ENCODE assay signal across 11 cellular contexts in the genomic region with DNA sequence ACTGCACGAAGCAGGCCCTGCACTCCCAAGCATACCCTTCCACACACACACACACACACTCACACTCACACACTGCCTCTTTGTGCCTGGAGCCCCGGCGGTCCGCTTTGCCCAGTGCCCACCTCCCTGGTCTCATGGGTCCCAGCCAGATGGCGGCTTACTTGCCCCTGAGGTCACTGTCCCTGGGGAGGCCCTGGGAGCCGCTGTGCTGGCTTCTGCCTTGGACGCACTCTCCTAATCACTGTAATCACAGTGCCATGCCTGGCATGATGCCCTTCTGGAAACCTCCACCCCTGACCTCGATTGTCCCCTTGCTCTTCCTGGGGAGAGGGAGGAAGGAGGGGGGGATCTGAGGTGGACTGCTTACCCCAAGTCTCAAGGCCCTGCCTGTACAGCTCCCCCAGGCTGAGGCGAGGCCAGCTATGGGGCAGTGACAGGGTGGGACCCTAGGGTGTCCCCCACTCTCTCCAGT. TPM values are rescaled to one million over a fixed set of nuclear protein-coding genes. Genes with fewer than 3 reads are reported as not detected.
DNase-seq lines count a peak whose midpoint lies in the region; ATAC-seq and TF ChIP-seq lines count a peak whose summit lies in the region.
"Had no signal": no experiment of that assay in that cellular context is flagged by ENCODE, and none has a peak within 500 bp of the region (broad histone marks: within the 10 kb centered on the region; RNA-seq: fewer than 3 reads in every experiment).

No MANE protein-coding gene starts in this region.

- intact Hi-C loops in left lung (cut with DNase I) = no loop called here

- H3K9me3 ChIP-seq in HEK293 (ENCODE audit: control insufficient read depth, insufficient read depth, low read depth, low read length) (no peaks in the 10 kb centered on the region), left lung (no peaks in the 10 kb centered on the region), suprapubic skin (no peaks in the 10 kb centered on the region)

- H3K4me1 ChIP-seq in HEK293 (ENCODE audit: control insufficient read depth, insufficient read depth, low read length) (peaks cover 11% of the 10 kb centered on the region), left lung (peaks cover 12 to 29% of the 10 kb centered on the region in 2 donors), suprapubic skin (peaks cover 74% of the 10 kb centered on the region)

- H3K27me3 ChIP-seq in left lung = no peaks in the 10 kb centered on the region
- no peaks in the 10 kb centered on the region for H3K27me3 ChIP-seq in suprapubic skin

- ATAC-seq in left lung (peak; percentile 23), GM18867 (IDR thresholded peaks at IDR 0.05; ENCODE audit: unreplicated experiment) (no peak), GM19324 (IDR thresholded peaks at IDR 0.05; ENCODE audit: low FRiP score, unreplicated experiment) (no peak)
- ATAC-seq: stimulated activated naive B cell treated with anti-CD40 and anti-IgM and Interleukin-4, amounts not matched to agents 10 μg/mL and 1 μg/mL and 100 μg/mL, for 72 hours had no signal

- H3K36me3 ChIP-seq in HEK293 (ENCODE audit: control insufficient read depth in 2 of 2, insufficient read depth in 1 of 2, low read length in 2 of 2) (peaks cover 0 to 5% of the 10 kb centered on the region in 2 experiments; a peak in 1 of 3 replicates), left lung (peaks cover 0 to 58% of the 10 kb centered on the region in 2 donors), suprapubic skin (peaks cover 55% of the 10 kb centered on the region)

- TF ChIP-seq POLR2A in suprapubic skin (IDR thresholded peaks at IDR 0.05) = no peak

- POLR2A ChIA-PET in HEK293 (lab: Yijun Ruan, JAX) = interaction anchor here (0.6 to 1.8 kb wide), 7 partner anchors 8 to 405 kb away, joined by 3 to 14 read pairs (median 6); a partner anchor contains a TSS

- CTCF ChIA-PET in HEK293 (lab: Yijun Ruan, JAX) = interaction anchor here (0.6 to 1.6 kb wide), 3 partner anchors 40 to 693 kb away, joined by 3 to 10 read pairs (median 3); no protein-coding TSS in a partner anchor

- peak; percentile 41 for DNase-seq in cerebellar cortex (ENCODE audit: low spot score)
- no peak for DNase-seq in left lung
- peak in 1 of 2 donors; percentile 84 for DNase-seq in suprapubic skin (ENCODE audit: low spot score in 2 of 2)
- DNase-seq in T-helper 1 cell = no peak
- DNase-seq in RPMI8226 = no peak
- DNase-seq: activated CD4-positive, alpha-beta T cell treated with anti-CD3 and anti-CD28 coated beads, Interleukin-2, amount 50 U/mL, for 1 hour; KBM-7; stimulated activated naive B cell treated with anti-CD40 and anti-IgM and Interleukin-4, amounts not matched to agents 10 μg/mL and 1 μg/mL and 100 μg/mL, for 72 hours had no signal

- H3K27ac ChIP-seq in HEK293 (ENCODE audit: extremely low read depth, low read depth, low read length) = no peak overlapping the region; the same call in 1 of the 2 replicates
- H3K27ac ChIP-seq in left lung = peak overlapping the region; percentile 74 to 88
- H3K27ac ChIP-seq in suprapubic skin = peak overlapping the region; percentile 87

- peak overlapping the region; percentile 65 for H3K4me3 ChIP-seq in HEK293 (ENCODE audit: low read depth, low read length)
- peak overlapping the region; percentile 31 to 32 for H3K4me3 ChIP-seq in left lung
- H3K4me3 ChIP-seq in suprapubic skin = peak overlapping the region; percentile 48

- no peak for TF ChIP-seq EP300 in suprapubic skin (IDR thresholded peaks at IDR 0.05)

- 20% methylated on average over 2 of the region's 9 CpGs for WGBS in suprapubic skin

- TF ChIP-seq CTCF in HEK293 (tag by site-specific recombination; IDR thresholded peaks at IDR 0.05) (no peak), left lung (IDR thresholded peaks at IDR 0.05) (no peak), suprapubic skin (IDR thresholded peaks at IDR 0.05) (no peak)

TF ChIP-seq in HEK293, 187 proteins besides CTCF, POLR2A, EP300 and RAD21:
- 0 out of 2 replicates have a peak, but pooled peaks have one; percentile 3 for TF ChIP-seq ZNF146 (tag by site-specific recombination; IDR thresholded peaks at IDR 0.05)
- TF ChIP-seq ZNF600 (tag by site-specific recombination; IDR thresholded peaks at IDR 0.05) = peak; percentile 84
- no peak for TF ChIP-seq GLI4 (tag by site-specific recombination; IDR thresholded peaks at IDR 0.05)
- TF ChIP-seq, protein P1, sequence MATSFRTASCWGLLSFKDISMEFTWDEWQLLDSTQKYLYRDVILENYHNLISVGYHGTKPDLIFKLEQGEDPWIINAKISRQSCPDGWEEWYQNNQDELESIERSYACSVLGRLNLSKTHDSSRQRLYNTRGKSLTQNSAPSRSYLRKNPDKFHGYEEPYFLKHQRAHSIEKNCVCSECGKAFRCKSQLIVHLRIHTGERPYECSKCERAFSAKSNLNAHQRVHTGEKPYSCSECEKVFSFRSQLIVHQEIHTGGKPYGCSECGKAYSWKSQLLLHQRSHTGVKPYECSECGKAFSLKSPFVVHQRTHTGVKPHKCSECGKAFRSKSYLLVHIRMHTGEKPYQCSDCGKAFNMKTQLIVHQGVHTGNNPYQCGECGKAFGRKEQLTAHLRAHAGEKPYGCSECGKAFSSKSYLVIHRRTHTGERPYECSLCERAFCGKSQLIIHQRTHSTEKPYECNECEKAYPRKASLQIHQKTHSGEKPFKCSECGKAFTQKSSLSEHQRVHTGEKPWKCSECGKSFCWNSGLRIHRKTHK (tag by site-specific recombination; IDR thresholded peaks at IDR 0.05) = no peak
- TF ChIP-seq ZNF624 (tag by site-specific recombination; IDR thresholded peaks at IDR 0.05) = no peak
- no peak for TF ChIP-seq ZNF777 (tag by site-specific recombination; IDR thresholded peaks at IDR 0.05; ENCODE audit: borderline replicate concordance)
- TF ChIP-seq ZNF548 (tag by site-specific recombination; IDR thresholded peaks at IDR 0.05) = no peak

RNA-seq across cellular contexts. Expression of a gene that starts 36.0 kb away (rescaled TPM):
- total RNA-seq in left lung = 10 to 100 TPM; 49.1 to 51.0 TPM
- 100 to 1,000 TPM in 3 of 4 donors, 10 to 100 TPM in 1; 94.8 to 149 (median 121) TPM for total RNA-seq in suprapubic skin
